In the genomic region with DNA sequence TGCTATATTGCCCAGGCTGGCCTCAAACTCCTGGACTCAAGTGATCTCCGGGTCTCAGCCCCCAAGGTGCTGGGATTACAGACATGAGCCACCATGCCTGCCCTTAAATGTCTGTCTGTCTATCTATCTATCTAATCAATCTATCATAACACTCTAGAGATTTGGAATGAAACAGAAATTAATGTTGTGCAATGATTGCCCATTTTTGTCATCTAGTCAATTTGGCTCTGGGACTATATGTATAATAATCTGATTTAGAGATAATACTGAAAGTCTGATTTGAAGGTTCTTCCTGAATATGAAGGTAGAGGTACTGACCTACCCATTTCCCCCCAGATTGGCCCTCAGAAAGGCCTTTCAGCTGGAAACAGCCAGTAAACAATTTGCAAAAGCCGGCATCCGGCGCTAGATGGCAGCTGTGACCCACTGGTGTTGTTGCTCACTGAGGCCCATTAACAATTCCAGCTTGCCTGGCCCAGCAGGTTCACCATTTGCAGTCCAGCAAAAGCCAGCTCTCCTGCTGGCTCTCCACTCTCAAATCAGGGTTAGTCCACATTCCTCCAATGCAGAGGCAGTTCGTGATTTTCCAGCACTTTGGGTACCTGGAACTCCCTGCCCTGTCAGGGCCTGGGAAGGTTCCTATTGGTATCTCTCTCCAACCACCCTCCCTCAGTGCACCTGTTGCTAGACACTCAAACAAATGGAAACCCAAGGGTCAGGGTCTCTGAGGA, we compare ENCODE assay signal across 8 cellular contexts. TPM values are rescaled to one million over a fixed set of nuclear protein-coding genes. Genes with fewer than 3 reads are reported as not detected.
DNase-seq lines count a peak whose midpoint lies in the region; ATAC-seq and TF ChIP-seq lines count a peak whose summit lies in the region.

No MANE protein-coding gene starts in this region.

- H3K9me3 Mint-ChIP-seq in T-helper 2 cell treated with Interferon-gamma antibody and Interleukin-4, amounts not matched to agents 5 μg/mL and 100 μg/mL, for 36 hours: no peaks in the 10 kb centered on the region

- H3K36me3 ChIP-seq in hepatocyte (replicated peaks; ENCODE audit: insufficient read depth, low read depth) (no peaks in the 10 kb centered on the region), gastrocnemius medialis (no peaks in the 10 kb centered on the region)

- TF ChIP-seq CTCF in AG04449 (IDR thresholded peaks at IDR 0.05; ENCODE audit: insufficient read depth, low read length, missing control alignments) (peak; percentile 84), astrocyte of the cerebellum (IDR thresholded peaks at IDR 0.05; ENCODE audit: low read depth, low read length, missing control alignments) (peak; percentile 88), hepatocyte (IDR thresholded peaks at IDR 0.05; ENCODE audit: poor library complexity) (peak; percentile 93), gastrocnemius medialis (IDR thresholded peaks at IDR 0.05 in 4 of 5, conservative IDR thresholded peaks at IDR 0.05 in 1 of 5) (peak; percentile 78 to 92 (median 88))

- no peaks in the 10 kb centered on the region for H3K9me2 ChIP-seq in hepatocyte (replicated peaks; ENCODE audit: insufficient read depth)

- no peaks in the 10 kb centered on the region for H3K9me3 ChIP-seq in hepatocyte (ENCODE audit: low read depth)
- H3K9me3 ChIP-seq in gastrocnemius medialis: no peaks in the 10 kb centered on the region

- TF ChIP-seq POLR2A in gastrocnemius medialis (IDR thresholded peaks at IDR 0.05): no peak

- DNase-seq in AG04449 (ENCODE audit: low read depth, low spot score): no peak
- DNase-seq in MV-4-11 (lab: John Stamatoyannopoulos, UW): peak; percentile 51
- peak; percentile 44 for DNase-seq in T-helper 2 cell treated with Interferon-gamma antibody and Interleukin-4, amounts not matched to agents 5 μg/mL and 100 μg/mL, for 36 hours (ENCODE audit: low spot score)
- DNase-seq in astrocyte of the cerebellum (ENCODE audit: low read depth): peak; percentile 67
- DNase-seq in hepatocyte (ENCODE audit: low spot score): peak; percentile 87
- peak; percentile 58 to 72 for DNase-seq in gastrocnemius medialis

- WGBS in hepatocyte (ENCODE audit: low lambda C conversion rate, missing lambda C conversion rate): 16% methylated on average over 5 of the region's 5 CpGs

- H3K4me2 ChIP-seq in hepatocyte: no peak overlapping the region

- POLR2A ChIA-PET in AG04449 (lab: Yijun Ruan, JAX): no interaction called here

- H3K27me3 Mint-ChIP-seq in T-helper 2 cell treated with Interferon-gamma antibody and Interleukin-4, amounts not matched to agents 5 μg/mL and 100 μg/mL, for 36 hours (ENCODE audit: low read depth): peaks cover 3% of the 10 kb centered on the region

- CTCF ChIA-PET in AG04449 (lab: Yijun Ruan, JAX): interaction anchor here (0.7 to 5.5 kb wide), 36 partner anchors 9 to 1311 kb away, joined by 3 to 284 read pairs (median 4); partner anchors contain the start of genes DNAJA2, GPT2, ITFG1 and PHKB

- H3K4me1 ChIP-seq in hepatocyte (ENCODE audit: insufficient read depth): peaks cover 4% of the 10 kb centered on the region
- H3K4me1 ChIP-seq in gastrocnemius medialis: peaks cover 8 to 14% of the 10 kb centered on the region in 2 donors

- no peak overlapping the region for H3K4me3 ChIP-seq in AG04449 (ENCODE audit: low read depth, low read length)
- no peak overlapping the region for H3K4me3 ChIP-seq in astrocyte of the cerebellum (ENCODE audit: low read depth, low read length)
- no peak overlapping the region for H3K4me3 ChIP-seq in hepatocyte
- H3K4me3 ChIP-seq in gastrocnemius medialis: no peak overlapping the region

- H3K27ac Mint-ChIP-seq in T-helper 2 cell treated with Interferon-gamma antibody and Interleukin-4, amounts not matched to agents 5 μg/mL and 100 μg/mL, for 36 hours: no peak overlapping the region

- peak; percentile 47 for ATAC-seq in GM18907 (IDR thresholded peaks at IDR 0.05; ENCODE audit: unreplicated experiment)
- ATAC-seq in gastrocnemius medialis: peak; percentile 77 to 78
- ATAC-seq in HG02763 (IDR thresholded peaks at IDR 0.05; ENCODE audit: unreplicated experiment): no peak

- H3K4me1 Mint-ChIP-seq in T-helper 2 cell treated with Interferon-gamma antibody and Interleukin-4, amounts not matched to agents 5 μg/mL and 100 μg/mL, for 36 hours (ENCODE audit: low read depth): no peaks in the 10 kb centered on the region

- intact Hi-C loops in gastrocnemius medialis (cut with DNase I; ENCODE audit: low total_unique reads): loop anchor here (1.0 kb wide), 1 partner anchor 54 kb away; no protein-coding TSS in a partner anchor

- H3K4me3 Mint-ChIP-seq in T-helper 2 cell treated with Interferon-gamma antibody and Interleukin-4, amounts not matched to agents 5 μg/mL and 100 μg/mL, for 36 hours: no peak overlapping the region

- H3K36me3 Mint-ChIP-seq in T-helper 2 cell treated with Interferon-gamma antibody and Interleukin-4, amounts not matched to agents 5 μg/mL and 100 μg/mL, for 36 hours (ENCODE audit: low read depth): no peaks in the 10 kb centered on the region

- H3K27me3 ChIP-seq in hepatocyte (no peaks in the 10 kb centered on the region), gastrocnemius medialis (no peaks in the 10 kb centered on the region)

- H3K79me2 ChIP-seq in hepatocyte: no peaks in the 10 kb centered on the region

- in situ Hi-C loops in astrocyte of the cerebellum (cut with HindIII; ENCODE audit: low sequenced_read_pairs): no loop called here
- in situ Hi-C loops in gastrocnemius medialis (cut with MboI; ENCODE audit: low sequenced_read_pairs in 4 of 4): loop anchor here in 3 of 4 donors (5.0 kb wide), 2 partner anchors 48 to 58 kb away; no protein-coding TSS in a partner anchor

- no peak overlapping the region for H3K27ac ChIP-seq in hepatocyte
- no peak overlapping the region for H3K27ac ChIP-seq in gastrocnemius medialis

- no peaks in the 10 kb centered on the region for H4K20me1 ChIP-seq in hepatocyte (ENCODE audit: insufficient read depth, poor library complexity, severe bottlenecking)

- H2AFZ ChIP-seq in hepatocyte: no peak overlapping the region

RNA-seq across cellular contexts. Expression of gene C16orf87, which starts 22.9 kb away (rescaled TPM):
- 25.1 and 31.9 TPM in 2 replicates for total RNA-seq in hepatocyte
- 24.9 and 27.5 TPM in 2 replicates for polyA plus RNA-seq in hepatocyte
- 10 to 100 TPM; 13.5 to 22.4 (median 20.3) TPM for total RNA-seq in gastrocnemius medialis

RNA-seq across cellular contexts. Expression of gene GPT2, which starts 30.3 kb away (rescaled TPM):
- total RNA-seq in hepatocyte (37.4 and 41.0 TPM in 2 replicates), gastrocnemius medialis (100 to 1,000 TPM in 1 of 4 donors, 10 to 100 TPM in 3; 13.5 to 112 (median 55.7) TPM)
- polyA plus RNA-seq in hepatocyte: 38.9 and 51.3 TPM in 2 replicates
